Comparison of ENCODE assay signal across 16 cellular contexts in genomic region chr3:150329408-150329807, GRCh38.
A peak's percentile ranks its signal among the peaks of the same experiment; 100 is the strongest.
DNase-seq lines count a peak whose midpoint lies in the region; ATAC-seq and TF ChIP-seq lines count a peak whose summit lies in the region.
"Had no signal": no experiment of that assay in that cellular context is flagged by ENCODE, and none has a peak within 500 bp of the region (broad histone marks: within the 10 kb centered on the region; RNA-seq: fewer than 3 reads in every experiment).

No MANE protein-coding gene starts in this region.

- no peak overlapping the region for H3K4me3 Mint-ChIP-seq in activated CD8-positive, alpha-beta T cell treated with anti-CD3 and anti-CD28 coated beads for 36 hours
- no peak overlapping the region for H3K4me3 Mint-ChIP-seq in activated CD8-positive, alpha-beta T cell treated with anti-CD3 and anti-CD28 coated beads, Interleukin-2, amount 10 ng/mL, durations not matched to agents 7 days and 5 days
- no peak overlapping the region for H3K4me3 Mint-ChIP-seq in activated naive CD8-positive, alpha-beta T cell treated with anti-CD3 and anti-CD28 coated beads for 36 hours
- no peak overlapping the region for H3K4me3 Mint-ChIP-seq in stimulated activated effector memory CD8-positive, alpha-beta T cell treated with anti-CD3 and anti-CD28 coated beads, Interleukin-12 subunit alpha, Interleukin-12 subunit beta, amount 100 ng/mL, for 72 hours

- POLR2A ChIA-PET in activated CD8-positive, alpha-beta T cell treated with anti-CD3 and anti-CD28 coated beads for 36 hours (lab: Charles Lee): interaction anchor here (1.1 kb wide), 1 partner anchor 78 kb away, joined by 4 read pairs; no protein-coding TSS in a partner anchor
- POLR2A ChIA-PET in activated CD8-positive, alpha-beta T cell treated with anti-CD3 and anti-CD28 coated beads, Interleukin-2, amount 10 ng/mL, durations not matched to agents 7 days and 5 days (lab: Charles Lee): no interaction called here

- peaks cover 8% of the 10 kb centered on the region for H3K27me3 Mint-ChIP-seq in activated CD8-positive, alpha-beta T cell treated with anti-CD3 and anti-CD28 coated beads for 36 hours
- peaks cover 9% of the 10 kb centered on the region for H3K27me3 Mint-ChIP-seq in activated CD8-positive, alpha-beta T cell treated with anti-CD3 and anti-CD28 coated beads, Interleukin-2, amount 10 ng/mL, durations not matched to agents 7 days and 5 days (ENCODE audit: low read depth)
- H3K27me3 Mint-ChIP-seq in activated naive CD8-positive, alpha-beta T cell treated with anti-CD3 and anti-CD28 coated beads for 36 hours: peaks cover 25% of the 10 kb centered on the region

- no peaks in the 10 kb centered on the region for H3K9me3 Mint-ChIP-seq in activated CD8-positive, alpha-beta T cell treated with anti-CD3 and anti-CD28 coated beads for 36 hours
- no peaks in the 10 kb centered on the region for H3K9me3 Mint-ChIP-seq in activated CD8-positive, alpha-beta T cell treated with anti-CD3 and anti-CD28 coated beads, Interleukin-2, amount 10 ng/mL, durations not matched to agents 7 days and 5 days (ENCODE audit: insufficient read depth)
- H3K9me3 Mint-ChIP-seq in activated naive CD8-positive, alpha-beta T cell treated with anti-CD3 and anti-CD28 coated beads for 36 hours: no peaks in the 10 kb centered on the region
- no peaks in the 10 kb centered on the region for H3K9me3 Mint-ChIP-seq in stimulated activated effector memory CD8-positive, alpha-beta T cell treated with anti-CD3 and anti-CD28 coated beads, Interleukin-12 subunit alpha, Interleukin-12 subunit beta, amount 100 ng/mL, for 72 hours

- peak; percentile 45 for DNase-seq in activated CD8-positive, alpha-beta T cell treated with anti-CD3 and anti-CD28 coated beads for 36 hours
- no peak for DNase-seq in activated CD8-positive, alpha-beta T cell treated with anti-CD3 and anti-CD28 coated beads, Interleukin-2, amount 10 ng/mL, durations not matched to agents 7 days and 5 days
- DNase-seq in activated naive CD8-positive, alpha-beta T cell treated with anti-CD3 and anti-CD28 coated beads for 36 hours: peak; percentile 9
- no peak for DNase-seq in stimulated activated effector memory CD8-positive, alpha-beta T cell treated with anti-CD3 and anti-CD28 coated beads, Interleukin-12 subunit alpha, Interleukin-12 subunit beta, amount 100 ng/mL, for 72 hours (ENCODE audit: low spot score in 2 of 2)
- no peak for DNase-seq in SKM-1 (lab: John Stamatoyannopoulos, UW; ENCODE audit: unreplicated experiment)
- DNase-seq: COR-L47, GM23248, KG1, NCI-H1417 treated with DMSO at 0.1 percent for 48 hours, NCI-H2029 treated with DMSO at 0.1 percent for 48 hours, NCI-H524, SHP77 had no signal

- no peaks in the 10 kb centered on the region for H3K36me3 Mint-ChIP-seq in activated CD8-positive, alpha-beta T cell treated with anti-CD3 and anti-CD28 coated beads for 36 hours (ENCODE audit: low read depth)
- H3K36me3 Mint-ChIP-seq in activated CD8-positive, alpha-beta T cell treated with anti-CD3 and anti-CD28 coated beads, Interleukin-2, amount 10 ng/mL, durations not matched to agents 7 days and 5 days (ENCODE audit: low read depth): no peaks in the 10 kb centered on the region
- H3K36me3 Mint-ChIP-seq in activated naive CD8-positive, alpha-beta T cell treated with anti-CD3 and anti-CD28 coated beads for 36 hours: no peaks in the 10 kb centered on the region
- no peaks in the 10 kb centered on the region for H3K36me3 Mint-ChIP-seq in stimulated activated effector memory CD8-positive, alpha-beta T cell treated with anti-CD3 and anti-CD28 coated beads, Interleukin-12 subunit alpha, Interleukin-12 subunit beta, amount 100 ng/mL, for 72 hours

- no peak for TF ChIP-seq CTCF in activated CD8-positive, alpha-beta T cell treated with anti-CD3 and anti-CD28 coated beads for 36 hours (IDR thresholded peaks at IDR 0.05)

- H3K4me1 Mint-ChIP-seq in activated CD8-positive, alpha-beta T cell treated with anti-CD3 and anti-CD28 coated beads for 36 hours (ENCODE audit: low read depth): peaks cover 11% of the 10 kb centered on the region
- no peaks in the 10 kb centered on the region for H3K4me1 Mint-ChIP-seq in activated CD8-positive, alpha-beta T cell treated with anti-CD3 and anti-CD28 coated beads, Interleukin-2, amount 10 ng/mL, durations not matched to agents 7 days and 5 days (ENCODE audit: low read depth)
- H3K4me1 Mint-ChIP-seq in activated naive CD8-positive, alpha-beta T cell treated with anti-CD3 and anti-CD28 coated beads for 36 hours: peaks cover 14% of the 10 kb centered on the region
- peaks cover 8% of the 10 kb centered on the region for H3K4me1 Mint-ChIP-seq in stimulated activated effector memory CD8-positive, alpha-beta T cell treated with anti-CD3 and anti-CD28 coated beads, Interleukin-12 subunit alpha, Interleukin-12 subunit beta, amount 100 ng/mL, for 72 hours

- CTCF ChIA-PET in activated CD8-positive, alpha-beta T cell treated with anti-CD3 and anti-CD28 coated beads for 36 hours (lab: Charles Lee): interaction anchor here (0.6 kb wide), 1 partner anchor 57 kb away, joined by 3 read pairs; no protein-coding TSS in a partner anchor
- CTCF ChIA-PET in activated CD8-positive, alpha-beta T cell treated with anti-CD3 and anti-CD28 coated beads, Interleukin-2, amount 10 ng/mL, durations not matched to agents 7 days and 5 days (lab: Charles Lee): interaction anchor here (1.3 kb wide), 1 partner anchor 18 kb away, joined by 3 read pairs; no protein-coding TSS in a partner anchor

- no peak overlapping the region for H3K27ac Mint-ChIP-seq in activated CD8-positive, alpha-beta T cell treated with anti-CD3 and anti-CD28 coated beads for 36 hours
- no peak overlapping the region for H3K27ac Mint-ChIP-seq in activated CD8-positive, alpha-beta T cell treated with anti-CD3 and anti-CD28 coated beads, Interleukin-2, amount 10 ng/mL, durations not matched to agents 7 days and 5 days
- no peak overlapping the region for H3K27ac Mint-ChIP-seq in activated naive CD8-positive, alpha-beta T cell treated with anti-CD3 and anti-CD28 coated beads for 36 hours
- no peak overlapping the region for H3K27ac Mint-ChIP-seq in stimulated activated effector memory CD8-positive, alpha-beta T cell treated with anti-CD3 and anti-CD28 coated beads, Interleukin-12 subunit alpha, Interleukin-12 subunit beta, amount 100 ng/mL, for 72 hours

- intact Hi-C loops in activated CD8-positive, alpha-beta T cell treated with anti-CD3 and anti-CD28 coated beads for 36 hours (cut with micrococcal nuclease): no loop called here

- peak; percentile 76 for ATAC-seq in activated CD8-positive, alpha-beta T cell treated with anti-CD3 and anti-CD28 coated beads for 36 hours
- no peak for ATAC-seq in activated CD8-positive, alpha-beta T cell treated with anti-CD3 and anti-CD28 coated beads, Interleukin-2, amount 10 ng/mL, durations not matched to agents 7 days and 5 days
- ATAC-seq in GM18867 (IDR thresholded peaks at IDR 0.05; ENCODE audit: unreplicated experiment) (peak; percentile 59), HG03378 (IDR thresholded peaks at IDR 0.05; ENCODE audit: unreplicated experiment) (no peak), HG02678 (IDR thresholded peaks at IDR 0.05; ENCODE audit: unreplicated experiment) (no peak)
- ATAC-seq in stimulated activated effector memory CD8-positive, alpha-beta T cell treated with anti-CD3 and anti-CD28 coated beads, Interleukin-12 subunit alpha, Interleukin-12 subunit beta, amount 100 ng/mL, for 72 hours: peak; percentile 68
- ATAC-seq: HCT116 had no signal

Comparison
In these comparisons a context has a peak if more than half of its experiments do, and no peak if none do; other contexts are left out.
1. ATAC-seq: peak in activated CD8-positive, alpha-beta T cell treated with anti-CD3 and anti-CD28 coated beads for 36 hours (single experiment), GM18867 (single experiment) and stimulated activated effector memory CD8-positive, alpha-beta T cell treated with anti-CD3 and anti-CD28 coated beads, Interleukin-12 subunit alpha, Interleukin-12 subunit beta, amount 100 ng/mL, for 72 hours (single experiment); none in activated CD8-positive, alpha-beta T cell treated with anti-CD3 and anti-CD28 coated beads, Interleukin-2, amount 10 ng/mL, durations not matched to agents 7 days and 5 days (single experiment), HG03378 (single experiment) and HG02678 (single experiment).
2. DNase-seq: peak in activated CD8-positive, alpha-beta T cell treated with anti-CD3 and anti-CD28 coated beads for 36 hours (single experiment) and activated naive CD8-positive, alpha-beta T cell treated with anti-CD3 and anti-CD28 coated beads for 36 hours (single experiment); none in activated CD8-positive, alpha-beta T cell treated with anti-CD3 and anti-CD28 coated beads, Interleukin-2, amount 10 ng/mL, durations not matched to agents 7 days and 5 days (single experiment), stimulated activated effector memory CD8-positive, alpha-beta T cell treated with anti-CD3 and anti-CD28 coated beads, Interleukin-12 subunit alpha, Interleukin-12 subunit beta, amount 100 ng/mL, for 72 hours (0 of 2) and SKM-1 (single experiment).